Comparison of ENCODE assay signal across 8 cellular contexts in the genomic region with DNA sequence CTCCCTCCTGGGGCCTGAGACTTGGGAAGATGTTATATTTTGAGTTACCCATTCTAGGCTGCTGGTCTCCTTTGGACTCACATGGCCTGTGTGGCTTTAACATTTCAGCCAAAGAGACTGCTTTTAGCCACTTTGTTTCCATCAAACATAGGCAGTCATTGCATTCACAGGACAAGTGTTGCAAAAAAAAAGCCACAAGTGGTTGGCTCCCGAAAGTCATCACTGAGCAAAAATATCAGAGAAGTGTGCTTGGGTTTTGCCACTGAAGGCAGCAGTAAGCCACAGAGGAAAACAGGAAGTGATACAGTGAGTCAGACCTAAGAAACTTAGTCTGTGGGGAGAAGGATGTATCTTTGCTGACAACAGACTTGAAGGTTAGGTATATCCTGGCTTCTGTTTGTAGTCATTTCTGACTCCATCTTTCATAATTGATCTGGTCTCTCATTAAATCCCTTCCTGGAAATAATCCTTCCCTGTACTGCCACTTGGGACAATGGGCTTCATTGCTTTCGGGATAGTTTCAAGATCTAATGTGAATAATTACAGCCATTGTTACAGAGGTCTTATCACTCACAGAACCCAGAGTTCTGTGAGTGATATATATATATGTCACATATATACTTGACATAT.
A peak's percentile ranks its signal among the peaks of the same experiment; 100 is the strongest.
DNase-seq lines count a peak whose midpoint lies in the region; ATAC-seq and TF ChIP-seq lines count a peak whose summit lies in the region.

No MANE protein-coding gene starts in this region.

- H3K4me3 ChIP-seq in astrocyte of the cerebellum (ENCODE audit: low read depth, low read length): no peak overlapping the region
- no peak overlapping the region for H3K4me3 ChIP-seq in lung
- no peak overlapping the region for H3K4me3 ChIP-seq in ovary

- H3K27ac ChIP-seq in lung (ENCODE audit: low read depth in 1 of 2, low read length in 1 of 2) (peak overlapping the region in 1 of 2 donors; percentile 15), ovary (no peak overlapping the region)

- H3K27ac Mint-ChIP-seq in T-cell: no peak overlapping the region

- no peaks in the 10 kb centered on the region for H3K9me3 ChIP-seq in lung (ENCODE audit: control insufficient read depth in 2 of 2, insufficient read depth in 1 of 2, low read length in 1 of 2)
- H3K9me3 ChIP-seq in ovary: no peaks in the 10 kb centered on the region

- no peaks in the 10 kb centered on the region for H3K27me3 ChIP-seq in lung (ENCODE audit: control insufficient read depth, insufficient read depth)
- no peaks in the 10 kb centered on the region for H3K27me3 ChIP-seq in ovary

- H3K36me3 Mint-ChIP-seq in T-cell: no peaks in the 10 kb centered on the region

- in situ Hi-C loops in astrocyte of the cerebellum (cut with HindIII; ENCODE audit: low sequenced_read_pairs): no loop called here

- DNase-seq in AG20443 (ENCODE audit: low spot score) (peak; percentile 86), T-cell (peak; percentile 6 to 70 (median 41)), astrocyte of the cerebellum (ENCODE audit: low read depth) (peak; percentile 60), lung (ENCODE audit: low spot score) (no peak), stromal cell of bone marrow (ENCODE audit: low read depth) (peak; percentile 76), ovary (no peak)

- H3K36me3 ChIP-seq in lung (ENCODE audit: control insufficient read depth in 2 of 2, insufficient read depth in 2 of 2, low read length in 2 of 2) (no peaks in the 10 kb centered on the region), ovary (no peaks in the 10 kb centered on the region)

- 40 to 42% methylated on average over 2 of the region's 2 CpGs for WGBS in lung, 2 donors
- 64 to 75% (median 69%) methylated on average over 2 of the region's 2 CpGs for WGBS in ovary, 3 donors

- H3K4me1 ChIP-seq in lung (ENCODE audit: control insufficient read depth in 2 of 2, insufficient read depth in 2 of 2, low read length in 2 of 2): peaks cover 1 to 4% of the 10 kb centered on the region in 2 donors
- H3K4me1 ChIP-seq in ovary (ENCODE audit: insufficient read depth): no peaks in the 10 kb centered on the region

- no peak for TF ChIP-seq POLR2A in ovary (IDR thresholded peaks at IDR 0.05)

- H3K27me3 Mint-ChIP-seq in T-cell: no peaks in the 10 kb centered on the region

- H3K9me3 Mint-ChIP-seq in T-cell: no peaks in the 10 kb centered on the region

- peak overlapping the region in 2 of 3 donors; percentile 30 to 42 for H3K4me3 Mint-ChIP-seq in T-cell

- POLR2A ChIA-PET in T-cell (lab: Charles Lee): interaction anchor here in 1 of 2 donors (0.6 kb wide), 1 partner anchor 34 kb away, joined by 8 read pairs; no protein-coding TSS in a partner anchor

- ATAC-seq in GM19324 (IDR thresholded peaks at IDR 0.05; ENCODE audit: low FRiP score, unreplicated experiment) (peak; percentile 96), HG03354 (IDR thresholded peaks at IDR 0.05; ENCODE audit: poor library complexity, severe bottlenecking, unreplicated experiment) (peak; percentile 100), T-cell (replicated peaks in 1 of 4) (peak; percentile 99 to 100 (median 100)), lung (ENCODE audit: insufficient read depth, low FRiP score) (peak; percentile 83)

- TF ChIP-seq EP300 in ovary (IDR thresholded peaks at IDR 0.05): no peak

- peak; percentile 38 for TF ChIP-seq CTCF in astrocyte of the cerebellum (IDR thresholded peaks at IDR 0.05; ENCODE audit: low read depth, low read length, missing control alignments)
- TF ChIP-seq CTCF in lung (IDR thresholded peaks at IDR 0.05; ENCODE audit: control extremely low read depth, extremely low read depth): no peak
- no peak for TF ChIP-seq CTCF in ovary (IDR thresholded peaks at IDR 0.05)

- intact Hi-C loops in ovary (cut with DNase I): no loop called here

- H3K4me1 Mint-ChIP-seq in T-cell: peaks cover 0 to 9% (median 9%) of the 10 kb centered on the region in 3 donors

- CTCF ChIA-PET in T-cell (lab: Charles Lee): interaction anchor here (0.7 to 1.6 kb wide), 7 partner anchors 41 to 1025 kb away, joined by 3 to 4 read pairs (median 4); a partner anchor contains a TSS

Comparison
In these comparisons a context has a peak if more than half of its experiments do, and no peak if none do; other contexts are left out.
1. DNase-seq: peak in AG20443 (single experiment), T-cell (34 of 34), astrocyte of the cerebellum (single experiment) and stromal cell of bone marrow (single experiment); none in lung (single experiment) and ovary (0 of 5).
2. Peak in every context shown above with its lines, with median percentiles within 50 percentile points of each other: ATAC-seq.